In genomic region chr11:126113515-126113957, GRCh38 we compare ENCODE assay signal across 8 cellular contexts. TPM values are rescaled to one million over a fixed set of nuclear protein-coding genes. Genes with fewer than 3 reads are reported as not detected.
DNase-seq lines count a peak whose midpoint lies in the region; ATAC-seq and TF ChIP-seq lines count a peak whose summit lies in the region.

No MANE protein-coding gene starts in this region.

- no peak overlapping the region for H3K4me3 Mint-ChIP-seq in WTC11

- H3K36me3 ChIP-seq in right atrium auricular region = no peaks in the 10 kb centered on the region

- in situ Hi-C loops in ACHN (cut with HindIII; ENCODE audit: low pct_ligation_motif_present, low pct_unique_long_range_greater_than_20kb, low sequenced_read_pairs) = no loop called here

- POLR2A ChIA-PET in WTC11 (lab: Charles Lee) = interaction anchor here (1.2 kb wide), 1 partner anchor 10 kb away, joined by 3 read pairs; no protein-coding TSS in a partner anchor

- no peaks in the 10 kb centered on the region for H3K27me3 ChIP-seq in right atrium auricular region

- H3K27me3 Mint-ChIP-seq in WTC11 (ENCODE audit: low read depth) = no peaks in the 10 kb centered on the region

- H3K4me1 ChIP-seq in right atrium auricular region = peaks cover 0 to 75% of the 10 kb centered on the region in 2 donors

- no peaks in the 10 kb centered on the region for H3K9me3 ChIP-seq in right atrium auricular region

- H3K4me3 ChIP-seq in right atrium auricular region = no peak overlapping the region

- no peak for TF ChIP-seq CTCF in WTC11 (IDR thresholded peaks at IDR 0.05)
- no peak for TF ChIP-seq CTCF in right atrium auricular region (IDR thresholded peaks at IDR 0.05)

- peak; percentile 89 for DNase-seq in ACHN
- peak; percentile 53 for DNase-seq in HuH-7 (ENCODE audit: low spot score)
- DNase-seq in WTC11 (ENCODE audit: low spot score) = no peak
- DNase-seq in right atrium auricular region (ENCODE audit: low spot score) = peak; percentile 97
- DNase-seq in smooth muscle cell of the brain vasculature (ENCODE audit: low read depth, low spot score) = peak; percentile 40
- DNase-seq in activated naive CD4-positive, alpha-beta T cell treated with anti-CD3 and anti-CD28 coated beads, Interleukin-2, amount 50 U/mL, for 72 hours (ENCODE audit: low spot score in 2 of 2) = no peak
- no peak for DNase-seq in UCSD-AML1 (lab: John Stamatoyannopoulos, UW; ENCODE audit: unreplicated experiment)

- CTCF ChIA-PET in WTC11 (lab: Charles Lee) = interaction anchor here (1.3 kb wide), 1 partner anchor 9 kb away, joined by 7 read pairs; no protein-coding TSS in a partner anchor

- no peaks in the 10 kb centered on the region for H3K36me3 Mint-ChIP-seq in WTC11
- no peaks in the 10 kb centered on the region for H3K36me3 Mint-ChIP-seq in activated naive CD4-positive, alpha-beta T cell treated with anti-CD3 and anti-CD28 coated beads, Interleukin-2, amount 50 U/mL, for 72 hours

- H3K27ac ChIP-seq in right atrium auricular region = peak overlapping the region; percentile 85 to 92

- H3K27ac Mint-ChIP-seq in WTC11 = no peak overlapping the region
- H3K27ac Mint-ChIP-seq in activated naive CD4-positive, alpha-beta T cell treated with anti-CD3 and anti-CD28 coated beads, Interleukin-2, amount 50 U/mL, for 72 hours = no peak overlapping the region

- H3K4me1 Mint-ChIP-seq in WTC11 = peaks cover 11% of the 10 kb centered on the region

- no peaks in the 10 kb centered on the region for H3K9me3 Mint-ChIP-seq in WTC11
- H3K9me3 Mint-ChIP-seq in activated naive CD4-positive, alpha-beta T cell treated with anti-CD3 and anti-CD28 coated beads, Interleukin-2, amount 50 U/mL, for 72 hours = no peaks in the 10 kb centered on the region

- ATAC-seq in WTC11 = peak; percentile 30; the same call in 1 of the 2 replicates
- ATAC-seq in activated naive CD4-positive, alpha-beta T cell treated with anti-CD3 and anti-CD28 coated beads, Interleukin-2, amount 50 U/mL, for 72 hours = no peak
- no peak for ATAC-seq in HG02970 (IDR thresholded peaks at IDR 0.05; ENCODE audit: low FRiP score, unreplicated experiment)

TF ChIP-seq in WTC11, 78 proteins besides CTCF, POLR2A, EP300 and RAD21:
- TF ChIP-seq OVOL2 (CRISPR knock-in tag; IDR thresholded peaks at IDR 0.05; ENCODE audit: borderline replicate concordance) (no peak), ZBTB21 (CRISPR knock-in tag; IDR thresholded peaks at IDR 0.05; ENCODE audit: borderline replicate concordance) (no peak), ZNF532 (CRISPR knock-in tag; IDR thresholded peaks at IDR 0.05; ENCODE audit: borderline replicate concordance) (no peak), NFATC4 (CRISPR knock-in tag; IDR thresholded peaks at IDR 0.05) (no peak), ZNF671 (CRISPR knock-in tag; IDR thresholded peaks at IDR 0.05) (no peak), CREB1 (CRISPR knock-in tag; IDR thresholded peaks at IDR 0.05) (no peak), NR3C1 (CRISPR knock-in tag; conservative IDR thresholded peaks at IDR 0.05; ENCODE audit: low read depth) (no peak), ZSCAN18 (CRISPR knock-in tag; IDR thresholded peaks at IDR 0.05) (no peak)

RNA-seq across cellular contexts. Expression of gene CDON, which starts 50.9 kb away (rescaled TPM):
- 33.0 to 34.1 TPM (median 33.3 TPM) in 3 replicates for total RNA-seq in WTC11 (2021)
- total RNA-seq in right atrium auricular region = 10 to 100 TPM; 17.6 to 21.9 TPM
- 1 to 10 TPM; 2.8 to 6.9 TPM for total RNA-seq in activated naive CD4-positive, alpha-beta T cell treated with anti-CD3 and anti-CD28 coated beads, Interleukin-2, amount 50 U/mL, for 72 hours

Comparison
In these comparisons a context has a peak if more than half of its experiments do, and no peak if none do; other contexts are left out.
1. DNase-seq: peak in ACHN (single experiment), HuH-7 (single experiment), right atrium auricular region (single experiment) and smooth muscle cell of the brain vasculature (single experiment); none in WTC11 (single experiment), activated naive CD4-positive, alpha-beta T cell treated with anti-CD3 and anti-CD28 coated beads, Interleukin-2, amount 50 U/mL, for 72 hours (0 of 2) and UCSD-AML1 (single experiment).